ENCODE assay signal across 8 cellular contexts in the genomic region with DNA sequence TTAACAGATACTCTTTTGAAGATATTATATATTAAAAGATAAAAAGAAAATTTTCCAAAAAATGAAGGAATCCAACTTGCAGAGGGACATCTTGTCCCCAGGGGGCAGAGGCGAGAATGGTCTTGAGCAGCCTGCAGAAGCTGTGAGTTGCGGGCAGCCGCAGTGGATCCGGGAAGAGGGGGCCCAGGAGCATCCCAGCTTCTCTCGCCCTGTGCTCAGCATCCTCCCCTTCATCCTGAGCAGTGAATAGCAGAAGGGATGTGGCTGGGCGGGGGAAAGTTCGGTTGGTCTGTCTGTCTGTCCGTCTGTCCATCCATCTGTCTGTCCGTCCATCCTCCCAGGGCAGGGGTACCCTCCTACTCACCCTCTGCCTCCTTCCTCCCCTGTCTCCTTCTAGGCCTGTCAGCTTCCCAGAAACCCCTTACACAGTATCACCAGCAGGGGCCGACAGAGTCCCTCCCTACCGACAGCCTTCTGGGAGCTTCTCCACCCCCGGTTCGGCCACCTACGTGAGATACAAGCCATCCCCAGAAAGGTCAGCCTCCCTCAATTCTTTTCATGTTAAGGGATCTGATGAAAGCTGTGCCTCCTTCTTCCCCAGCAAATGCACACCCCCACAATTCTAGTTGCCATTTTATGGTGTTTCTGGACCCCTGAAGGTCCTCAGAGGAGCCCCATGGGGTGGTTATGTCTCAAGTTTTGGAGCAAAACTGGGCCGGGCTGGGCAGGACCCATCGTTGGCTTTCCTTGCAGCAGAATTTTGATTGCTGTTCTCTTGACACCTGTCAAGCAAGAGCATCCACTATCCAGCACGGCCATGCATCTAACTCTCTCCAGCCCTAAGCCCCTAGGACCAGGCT.
DNase-seq lines count a peak whose midpoint lies in the region; ATAC-seq, FAIRE-seq and TF ChIP-seq lines count a peak whose summit lies in the region.

No MANE protein-coding gene starts in this region.

- H3K4me3 ChIP-seq in LNCaP clone FGC (ENCODE audit: low read depth, low read length): no peak overlapping the region
- no peak overlapping the region for H3K4me3 ChIP-seq in K562
- no peak overlapping the region for H3K4me3 ChIP-seq in iPS DF 6.9 (ENCODE audit: low read length)

- TF ChIP-seq POLR2A in K562 (conservative IDR thresholded peaks at IDR 0.05): no peak

- in situ Hi-C loops in K562 (cut with MboI): no loop called here

- DNase-seq in EH (ENCODE audit: low read depth) (peak; percentile 59), LNCaP clone FGC (ENCODE audit: low read depth) (no peak), SKM-1 treated with dmso at 0.1 percent for 144 hours (lab: John Stamatoyannopoulos, UW; ENCODE audit: unreplicated experiment) (peak; percentile 37), K562 (ENCODE audit: extremely low read depth in 1 of 4, low spot score in 3 of 4) (peak; percentile 75 to 85 (median 80)), iPS DF 6.9 (ENCODE audit: low read depth, low spot score) (peak; percentile 57)
- peak; percentile 17 to 43 for DNase-seq in stimulated activated CD4-positive, alpha-beta T cell treated with anti-CD3 and anti-CD28 coated beads, Interleukin-15, amount 100 ng/mL, for 48 hours (ENCODE audit: low read depth in 2 of 2)

- no TSS peak for BruUV-seq in K562 (replicated peaks; lab: Mats Ljungman, UMichigan)

- peak overlapping the region; percentile 54 for H2AFZ ChIP-seq in K562 (ENCODE audit: low read depth, low read length)

- H3K4me1 ChIP-seq in K562 (replicated peaks in 1 of 2; ENCODE audit: control insufficient read depth in 2 of 2, insufficient read depth in 2 of 2, low read length in 2 of 2): peaks cover 8 to 16% of the 10 kb centered on the region in 2 experiments; a peak in 4 of 5 replicates
- H3K4me1 ChIP-seq in iPS DF 6.9 (ENCODE audit: control insufficient read depth, insufficient read depth, low read length): no peaks in the 10 kb centered on the region

- peak; percentile 92 for FAIRE-seq in K562 (lab: Jason Lieb, UNC)

- ATAC-seq in K562 (peak; percentile 94), HG03097 (IDR thresholded peaks at IDR 0.05; ENCODE audit: low FRiP score, unreplicated experiment) (no peak), GM19467 (IDR thresholded peaks at IDR 0.05; ENCODE audit: unreplicated experiment) (no peak)

- H3K9me1 ChIP-seq in K562 (ENCODE audit: control insufficient read depth, insufficient read depth, low read length): no peaks in the 10 kb centered on the region

- intact Hi-C loops in K562 (cut with micrococcal nuclease): loop anchor here (1.0 to 5.0 kb wide), 4 partner anchors 45 to 240 kb away; partner anchors contain the start of gene CATSPERG

- no peaks in the 10 kb centered on the region for H3K9me3 ChIP-seq in K562 (replicated peaks; ENCODE audit: control insufficient read depth, insufficient read depth, low read depth, low read length)
- H3K9me3 ChIP-seq in iPS DF 6.9 (ENCODE audit: control insufficient read depth, insufficient read depth, low read length): no peaks in the 10 kb centered on the region

- no peak overlapping the region for H3K27ac ChIP-seq in K562 (ENCODE audit: extremely low read depth, low read depth, low read length)
- H3K27ac ChIP-seq in iPS DF 6.9 (ENCODE audit: low read length): no peak overlapping the region

- TF ChIP-seq RAD21 in K562 (CRISPR knock-in tag; conservative IDR thresholded peaks at IDR 0.05 in 1 of 2, IDR thresholded peaks at IDR 0.05 in 1 of 2): peak; percentile 78 to 91

- no peak for TF ChIP-seq EP300 in K562 (IDR thresholded peaks at IDR 0.05; ENCODE audit: low read length)

- H3K27me3 ChIP-seq in K562 (ENCODE audit: control insufficient read depth in 2 of 2, insufficient read depth in 2 of 2, low read length in 2 of 2): no peaks in the 10 kb centered on the region
- H3K27me3 ChIP-seq in iPS DF 6.9 (ENCODE audit: control insufficient read depth, insufficient read depth, low read length): no peaks in the 10 kb centered on the region

- no peak overlapping the region for H3K9ac ChIP-seq in K562 (ENCODE audit: insufficient read depth in 1 of 2, low read depth in 2 of 2, low read length in 2 of 2)

- 15% methylated on average over 17 of the region's 17 CpGs for WGBS in K562 (ENCODE audit: insufficient coverage, low coverage, missing lambda C conversion rate)
- WGBS in iPS DF 6.9 (ENCODE audit: insufficient coverage, insufficient read length): no CpG with 5 or more reads among the region's 17 CpGs

- CTCF ChIA-PET in K562 (lab: Yijun Ruan, JAX; ENCODE audit: low intra/inter-chr PET ratio): interaction anchor here (0.5 to 2.9 kb wide), 4 partner anchors 82 to 260 kb away, joined by 3 to 18 read pairs (median 6); partner anchors contain the start of genes CATSPERG and DPF1

- H3K79me2 ChIP-seq in K562 (ENCODE audit: control insufficient read depth, insufficient read depth, low read length): no peaks in the 10 kb centered on the region

- H3K36me3 ChIP-seq in K562 (ENCODE audit: control insufficient read depth, insufficient read depth, low read length) (no peaks in the 10 kb centered on the region), iPS DF 6.9 (ENCODE audit: control insufficient read depth, insufficient read depth, low read length) (peaks cover 2% of the 10 kb centered on the region; the same call in 1 of the 2 replicates)

- POLR2A ChIA-PET in K562 (lab: Yijun Ruan, JAX): interaction anchor here (0.5 to 1.5 kb wide), 9 partner anchors 9 to 476 kb away, joined by 3 to 4 read pairs (median 3); partner anchors contain the start of genes EIF3K and MAP4K1

- no peaks in the 10 kb centered on the region for H4K20me1 ChIP-seq in K562 (replicated peaks; ENCODE audit: control insufficient read depth, insufficient read depth, low read length)

- no peak overlapping the region for H3K4me2 ChIP-seq in K562 (ENCODE audit: insufficient read depth, low read length)

- TF ChIP-seq CTCF in LNCaP clone FGC (IDR thresholded peaks at IDR 0.05; ENCODE audit: control insufficient read depth, extremely low read depth, insufficient read depth): peak; percentile 73
- TF ChIP-seq CTCF in K562 (IDR thresholded peaks at IDR 0.05 in 2 of 3, conservative IDR thresholded peaks at IDR 0.05 in 1 of 3; ENCODE audit: insufficient read depth in 2 of 3, low read depth in 1 of 3, low read length in 3 of 3): peak; percentile 93 to 96 (median 96)

TF ChIP-seq in K562, 482 proteins besides CTCF, POLR2A, EP300 and RAD21 (continues in another document):
- TF ChIP-seq ARHGAP35 (IDR thresholded peaks at IDR 0.05; ENCODE audit: partially characterized antibody) (no peak), JUN (IDR thresholded peaks at IDR 0.05; ENCODE audit: borderline replicate concordance, low read depth, low read length) (no peak), JUN (CRISPR knock-in tag; IDR thresholded peaks at IDR 0.05; ENCODE audit: borderline replicate concordance) (no peak), CTBP1 (IDR thresholded peaks at IDR 0.05; ENCODE audit: borderline replicate concordance) (peak; percentile 83; the same call in 1 of the 2 replicates), KDM1A (IDR thresholded peaks at IDR 0.05) (no peak), ZNF696 (CRISPR knock-in tag; conservative IDR thresholded peaks at IDR 0.05) (no peak), E2F5 (CRISPR knock-in tag; IDR thresholded peaks at IDR 0.05) (no peak), RB1 (IDR thresholded peaks at IDR 0.05; ENCODE audit: low read depth) (peak; percentile 48; the same call in 1 of the 2 replicates), ZNF280B (CRISPR knock-in tag; IDR thresholded peaks at IDR 0.05) (no peak), HOMEZ (CRISPR knock-in tag; IDR thresholded peaks at IDR 0.05) (no peak), SMAD2 (IDR thresholded peaks at IDR 0.05; ENCODE audit: low read depth, low read length) (no peak), MEF2D (tag; conservative IDR thresholded peaks at IDR 0.05; ENCODE audit: low read depth) (no peak)
- TF ChIP-seq, protein P1, sequence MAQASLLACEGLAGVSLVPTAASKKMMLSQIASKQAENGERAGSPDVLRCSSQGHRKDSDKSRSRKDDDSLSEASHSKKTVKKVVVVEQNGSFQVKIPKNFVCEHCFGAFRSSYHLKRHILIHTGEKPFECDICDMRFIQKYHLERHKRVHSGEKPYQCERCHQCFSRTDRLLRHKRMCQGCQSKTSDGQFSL (CRISPR knock-in tag; IDR thresholded peaks at IDR 0.05): no peak
- TF ChIP-seq, protein P1 (tag; IDR thresholded peaks at IDR 0.05): no peak
